1 cellular context compared by ENCODE assay signal in the genomic region with DNA sequence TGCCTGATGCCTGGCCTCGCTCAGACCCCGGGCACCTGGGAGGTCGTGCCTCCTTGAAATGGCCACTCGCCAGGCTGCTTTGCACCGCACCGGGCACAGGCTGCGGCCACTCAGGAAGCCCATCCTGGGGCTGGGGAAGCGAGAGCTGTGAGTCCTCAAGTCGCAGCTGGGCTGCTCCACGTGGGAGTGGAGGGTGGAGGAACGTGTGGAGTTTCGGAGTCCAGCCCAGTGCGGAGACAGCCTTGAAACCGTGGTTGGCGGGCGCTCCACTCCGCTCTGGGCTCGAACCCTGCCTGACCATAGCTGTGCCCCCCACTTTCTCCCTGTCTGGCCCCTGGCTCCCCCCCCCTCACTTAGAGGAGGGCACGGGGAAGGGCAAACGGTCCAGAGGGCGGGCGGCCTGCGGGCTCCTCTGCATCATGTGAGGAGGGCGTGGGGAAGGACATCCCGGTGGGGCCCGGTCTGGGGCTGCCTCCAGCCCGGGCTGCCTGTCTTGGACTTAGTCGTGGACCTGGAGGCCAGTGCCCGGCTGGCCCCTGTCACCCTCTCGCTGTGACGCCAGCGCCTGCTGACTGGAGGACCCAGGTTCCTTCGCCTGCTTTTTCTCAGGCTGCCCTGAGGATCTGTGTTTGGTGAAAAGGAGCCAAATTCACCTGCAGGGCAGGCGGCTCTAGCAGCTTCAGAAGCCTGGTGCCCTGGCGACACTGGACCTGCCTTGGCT.
TF ChIP-seq lines count a peak whose summit lies in the region.

No MANE protein-coding gene starts in this region.

TF ChIP-seq in H1, 55 proteins besides CTCF, POLR2A, EP300 and RAD21:
- no peak for TF ChIP-seq RNF2 (IDR thresholded peaks at IDR 0.05; ENCODE audit: borderline replicate concordance, low read depth, low read length, missing control alignments, poor library complexity, severe bottlenecking)
- TF ChIP-seq, protein P1, sequence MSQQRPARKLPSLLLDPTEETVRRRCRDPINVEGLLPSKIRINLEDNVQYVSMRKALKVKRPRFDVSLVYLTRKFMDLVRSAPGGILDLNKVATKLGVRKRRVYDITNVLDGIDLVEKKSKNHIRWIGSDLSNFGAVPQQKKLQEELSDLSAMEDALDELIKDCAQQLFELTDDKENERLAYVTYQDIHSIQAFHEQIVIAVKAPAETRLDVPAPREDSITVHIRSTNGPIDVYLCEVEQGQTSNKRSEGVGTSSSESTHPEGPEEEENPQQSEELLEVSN (IDR thresholded peaks at IDR 0.05) = no peak
- TF ChIP-seq BRCA1 (IDR thresholded peaks at IDR 0.05; ENCODE audit: low read depth, low read length) = no peak
- TF ChIP-seq TAF1 (IDR thresholded peaks at IDR 0.05; ENCODE audit: low read depth, low read length) = no peak
- no peak for TF ChIP-seq SP2 (IDR thresholded peaks at IDR 0.05; ENCODE audit: low read length)
- TF ChIP-seq SP4 (IDR thresholded peaks at IDR 0.05; ENCODE audit: low read length) = no peak
- TF ChIP-seq HDAC2 (IDR thresholded peaks at IDR 0.05; ENCODE audit: borderline replicate concordance in 1 of 2, low read depth in 2 of 2, low read length in 2 of 2) = no peak
- no peak for TF ChIP-seq BCL11A (IDR thresholded peaks at IDR 0.05; ENCODE audit: low read depth in 2 of 2, low read length in 2 of 2)
